8 cellular contexts compared by ENCODE assay signal in genomic region chr1:211258310-211258755, GRCh38. TPM values are rescaled to one million over a fixed set of nuclear protein-coding genes. Genes with fewer than 3 reads are reported as not detected.
DNase-seq lines count a peak whose midpoint lies in the region; ATAC-seq and TF ChIP-seq lines count a peak whose summit lies in the region.

No MANE protein-coding gene starts in this region.

- H3K4me1 ChIP-seq in adipocyte (ENCODE audit: control insufficient read depth, insufficient read depth, low read length): peaks cover 17% of the 10 kb centered on the region
- peaks cover 11 to 20% (median 16%) of the 10 kb centered on the region in 4 donors for H3K4me1 ChIP-seq in upper lobe of left lung

- TF ChIP-seq CTCF in upper lobe of left lung (IDR thresholded peaks at IDR 0.05): no peak

- DNase-seq in G401 (ENCODE audit: low spot score) (peak; percentile 83), NCI-H1105 (lab: John Stamatoyannopoulos, UW) (peak; percentile 83), SW480 (ENCODE audit: low spot score) (peak; percentile 85), adipocyte (ENCODE audit: low read depth) (peak; percentile 84), cardiac septum (ENCODE audit: low spot score) (peak; percentile 87), pons (ENCODE audit: low spot score) (peak; percentile 78), upper lobe of left lung (peak; percentile 81 to 84)

- ATAC-seq in HG02610 (IDR thresholded peaks at IDR 0.05; ENCODE audit: unreplicated experiment): peak; percentile 28
- ATAC-seq in upper lobe of left lung (ENCODE audit: low FRiP score in 2 of 2): peak; percentile 74 to 84

- intact Hi-C loops in cardiac septum (cut with DNase I): loop anchor here (5.0 kb wide), 1 partner anchor 49 kb away; no protein-coding TSS in a partner anchor

- no peaks in the 10 kb centered on the region for H3K36me3 ChIP-seq in adipocyte (ENCODE audit: control insufficient read depth, insufficient read depth, low read length, severe bottlenecking)
- H3K36me3 ChIP-seq in upper lobe of left lung: no peaks in the 10 kb centered on the region

- H3K27me3 ChIP-seq in adipocyte (replicated peaks; ENCODE audit: control insufficient read depth, insufficient read depth, low read length) (no peaks in the 10 kb centered on the region), upper lobe of left lung (no peaks in the 10 kb centered on the region)

- in situ Hi-C loops in G401 (cut with HindIII; ENCODE audit: low sequenced_read_pairs): no loop called here

- H3K4me3 ChIP-seq in adipocyte (ENCODE audit: low read length) (peak overlapping the region; percentile 88), upper lobe of left lung (peak overlapping the region; percentile 78 to 96 (median 88))

- peak overlapping the region; percentile 98 for H3K9ac ChIP-seq in adipocyte (ENCODE audit: low read length)

- H3K9me3 ChIP-seq in adipocyte (ENCODE audit: control insufficient read depth, low read length): no peaks in the 10 kb centered on the region
- no peaks in the 10 kb centered on the region for H3K9me3 ChIP-seq in upper lobe of left lung

- TF ChIP-seq POLR2A in upper lobe of left lung (IDR thresholded peaks at IDR 0.05): peak in 1 of 4 donors; percentile 62

- 2 to 3% methylated on average over 17 of the region's 17 CpGs for WGBS in upper lobe of left lung, 2 donors

- TF ChIP-seq EP300 in upper lobe of left lung (IDR thresholded peaks at IDR 0.05): no peak

- H3K27ac ChIP-seq in upper lobe of left lung: peak overlapping the region; percentile 96 to 100 (median 99)

RNA-seq across cellular contexts. Expression of gene RCOR3, which starts 0.8 kb away (rescaled TPM):
- 8.1 TPM in 2 replicates for total RNA-seq in G401 (2014; rRNA removed; shearing (Covaris generic))
- total RNA-seq in cardiac septum (58.2 TPM), upper lobe of left lung (10 to 100 TPM; 27.2 to 97.4 (median 46.5) TPM)

Comparison
In these comparisons a context has a peak if more than half of its experiments do, and no peak if none do; other contexts are left out.
1. Peak in every context shown above with its lines: DNase-seq, ATAC-seq, H3K4me3 ChIP-seq and H3K27ac ChIP-seq.